In genomic region chr7:135235841-135236240, GRCh38 we compare ENCODE assay signal across 24 cellular contexts. TPM values are rescaled to one million over a fixed set of nuclear protein-coding genes. Genes with fewer than 3 reads are reported as not detected.
A peak's percentile ranks its signal among the peaks of the same experiment; 100 is the strongest.
DNase-seq lines count a peak whose midpoint lies in the region; ATAC-seq, FAIRE-seq and TF ChIP-seq lines count a peak whose summit lies in the region.
"Had no signal": no experiment of that assay in that cellular context is flagged by ENCODE, and none has a peak within 500 bp of the region (broad histone marks: within the 10 kb centered on the region; RNA-seq: fewer than 3 reads in every experiment).

No MANE protein-coding gene starts in this region.

- H3K27me3 ChIP-seq in BLaER1, result no peaks in the 10 kb centered on the region
- no peaks in the 10 kb centered on the region for H3K27me3 ChIP-seq in GM12878 (replicated peaks in 1 of 2; ENCODE audit: control insufficient read depth in 2 of 2, insufficient read depth in 2 of 2, low read length in 1 of 2)
- H3K27me3 ChIP-seq in foreskin keratinocyte, result no peaks in the 10 kb centered on the region
- H3K27me3 ChIP-seq: SJCRH30 had no signal

- in situ Hi-C loops in GM12878 (cut with MboI), result no loop called here

- CTCF ChIA-PET in GM12878 (lab: Yijun Ruan, JAX), result interaction anchor here (0.7 to 4.3 kb wide), 8 partner anchors 9 to 45 kb away, joined by 3 to 18 read pairs (median 4); no protein-coding TSS in a partner anchor

- H3K9me3 ChIP-seq in BLaER1 (peaks cover 3% of the 10 kb centered on the region), GM12878 (replicated peaks; ENCODE audit: control insufficient read depth, insufficient read depth, low read length) (no peaks in the 10 kb centered on the region; the same call in 2 of the 3 replicates)
- H3K9me3 ChIP-seq: SJCRH30 had no signal

- H3K27ac ChIP-seq in BLaER1, result no peak overlapping the region
- no peak overlapping the region for H3K27ac ChIP-seq in GM12878 (ENCODE audit: control insufficient read depth, insufficient read depth)
- no peak overlapping the region for H3K27ac ChIP-seq in foreskin keratinocyte
- H3K27ac ChIP-seq: SJCRH30 had no signal

- peaks cover 54% of the 10 kb centered on the region for H3K4me1 ChIP-seq in BLaER1
- H3K4me1 ChIP-seq in GM12878 (ENCODE audit: control insufficient read depth, insufficient read depth, low read length), result peaks cover 14% of the 10 kb centered on the region
- no peaks in the 10 kb centered on the region for H3K4me1 ChIP-seq in foreskin keratinocyte

- H3K79me2 ChIP-seq in GM12878 (ENCODE audit: control insufficient read depth, insufficient read depth, low read length), result no peaks in the 10 kb centered on the region

- no TSS peak for BruUV-seq in GM12878 (replicated peaks; lab: Mats Ljungman, UMichigan)

- H3K36me3 ChIP-seq in BLaER1 (no peaks in the 10 kb centered on the region), GM12878 (ENCODE audit: control insufficient read depth in 2 of 2, insufficient read depth in 2 of 2, low read length in 1 of 2) (no peaks in the 10 kb centered on the region)
- H3K36me3 ChIP-seq: SJCRH30 had no signal

- DNase-seq in GM12878 (ENCODE audit: low read depth, low spot score), result no peak
- DNase-seq in kidney glomerular epithelial cell (lab: John Stamatoyannopoulos, UW), result peak; percentile 24
- peak; percentile 66 for DNase-seq in renal cortical epithelial cell (ENCODE audit: low read depth)
- no peak for DNase-seq in foreskin keratinocyte
- DNase-seq in SW 1271 (lab: John Stamatoyannopoulos, UW), result no peak
- DNase-seq: 8988T; CD4-positive, alpha-beta T cell; Kasumi-1; NCI-H1092 treated with DMSO at 0.1 percent for 48 hours; NCI-H1436 treated with DMSO at 0.1 percent for 48 hours; NCI-H187 treated with DMSO at 0.1 percent for 48 hours; NCI-H2171 treated with DMSO at 0.1 percent for 48 hours; NCI-H524; NCI-H774; SJCRH30 had no signal

- H4K20me1 ChIP-seq in BLaER1 (no peaks in the 10 kb centered on the region), GM12878 (ENCODE audit: control insufficient read depth, insufficient read depth) (no peaks in the 10 kb centered on the region)

- no peak for TF ChIP-seq POLR2A in GM12878 (IDR thresholded peaks at IDR 0.05; ENCODE audit: low read depth, low read length)

- FAIRE-seq in GM12878 (lab: Jason Lieb, UNC), result no peak
- FAIRE-seq: D721Med, H54, HepG2 had no signal

- 81% methylated on average over 5 of the region's 5 CpGs for WGBS in GM12878 (ENCODE audit: insufficient coverage, insufficient replicate concordance, low lambda C conversion rate, missing lambda C conversion rate)

- SMC1A ChIA-PET in GM12878 (lab: Charles Lee; ENCODE audit: uncharacterized antibody, unreplicated experiment), result interaction anchor here (0.8 to 3.9 kb wide), 12 partner anchors 10 to 293 kb away, joined by 3 to 26 read pairs (median 4); partner anchors contain the start of gene WDR91

- H3K4me3 ChIP-seq in BLaER1 (no peak overlapping the region), GM12878 (no peak overlapping the region)
- H3K4me3 ChIP-seq: SJCRH30 had no signal

- RAD21 ChIA-PET in GM12878 (lab: Charles Lee; ENCODE audit: unreplicated experiment), result interaction anchor here (0.6 to 1.9 kb wide), 5 partner anchors 12 to 88 kb away, joined by 3 to 11 read pairs (median 3); partner anchors contain the start of genes TMEM140 and WDR91

- H3K9ac ChIP-seq in BLaER1 (no peak overlapping the region), GM12878 (ENCODE audit: control insufficient read depth, insufficient read depth, low read length) (no peak overlapping the region)

- TF ChIP-seq CTCF in GM12878 (IDR thresholded peaks at IDR 0.05 in 2 of 3, conservative IDR thresholded peaks at IDR 0.05 in 1 of 3; ENCODE audit: control insufficient read depth in 2 of 3, extremely low read depth in 1 of 3, insufficient read depth in 1 of 3, low read depth in 3 of 3, low read length in 3 of 3) (no peak), foreskin keratinocyte (conservative IDR thresholded peaks at IDR 0.05) (no peak)

- POLR2A ChIA-PET in GM12878 (lab: Charles Lee), result interaction anchor here (1.1 to 4.0 kb wide), 6 partner anchors 9 to 27 kb away, joined by 3 to 30 read pairs (median 9); partner anchors contain the start of gene WDR91

- TF ChIP-seq EP300 in GM12878 (IDR thresholded peaks at IDR 0.05; ENCODE audit: borderline replicate concordance in 1 of 2, control insufficient read depth in 1 of 2, low read depth in 2 of 2, low read length in 2 of 2), result no peak

- H3K4me2 ChIP-seq in BLaER1, result peak overlapping the region; percentile 62
- no peak overlapping the region for H3K4me2 ChIP-seq in GM12878 (ENCODE audit: control insufficient read depth, insufficient read depth)

- ATAC-seq in GM12878 (peak; percentile 16; the same call in 2 of the 3 replicates), foreskin keratinocyte (no peak), GM19395 (IDR thresholded peaks at IDR 0.05; ENCODE audit: unreplicated experiment) (no peak)
- ATAC-seq: HepG2, SK-N-SH treated with all-trans-retinoic acid at 6 μM for 48 hours had no signal

- intact Hi-C loops in GM12878 (cut with micrococcal nuclease; ENCODE audit: unreplicated experiment), result no loop called here

- no peak for TF ChIP-seq RAD21 in GM12878 (IDR thresholded peaks at IDR 0.05; ENCODE audit: insufficient read depth, low read depth, low read length)

- H2AFZ ChIP-seq in GM12878 (ENCODE audit: control insufficient read depth, low read depth, low read length), result no peak overlapping the region

TF ChIP-seq in GM12878, 131 proteins besides CTCF, POLR2A, EP300 and RAD21 (continues in another document):
- TF ChIP-seq BCL11A (IDR thresholded peaks at IDR 0.05; ENCODE audit: low read depth, low read length), result no peak
- no peak for TF ChIP-seq STAT1 (conservative IDR thresholded peaks at IDR 0.05)
- TF ChIP-seq ESRRA (IDR thresholded peaks at IDR 0.05; ENCODE audit: low read length), result no peak

RNA-seq across cellular contexts. Expression of gene STRA8, which starts 2.2 kb away (rescaled TPM):
- total RNA-seq in GM12878 (2013; cell fraction: nucleolus; rRNA removed), result not detected in 2 replicates
- total RNA-seq in GM12878 (2014; rRNA removed) (not detected in 2 replicates), GM12878 (2014; rRNA removed; fragmentation: Illumina TruSeq; extraction: Trizol) (not detected in 2 replicates), GM12878 (2021) (not detected in 2 replicates), renal cortical epithelial cell (not detected in 2 replicates), foreskin keratinocyte (not detected in 2 replicates)
- not detected for polyA plus RNA-seq in GM12878 (2011; ENCODE audit: low read depth)
- polyA plus RNA-seq in GM12878 (2011; rRNA removed) (0.14 and 0.15 TPM in 2 replicates), GM12878 (2014; fragmentation: Illumina TruSeq; extraction: Trizol) (not detected in 2 replicates), GM12878 (2014; fragmentation: Nextera tagmentation; extraction: Ambion mirVana) (not detected), GM12878 (2014; rRNA removed) (not detected in 2 replicates), GM12878 (2016; fragmentation: Nextera tagmentation; extraction: Ambion mirVana) (not detected), foreskin keratinocyte (not detected in 2 replicates)
- 0.06 and 0.10 TPM in 2 replicates for polyA plus RNA-seq in GM12878 (2011; cell fraction: cytosol; rRNA removed)
- 0.57 and 0.87 TPM in 2 replicates for polyA plus RNA-seq in GM12878 (2011; cell fraction: nucleus; rRNA removed)
- not detected in 2 replicates for polyA plus RNA-seq in GM12878 (2012)
- polyA minus RNA-seq in GM12878 (2011; rRNA and poly(A)+ RNA removed), result not detected in 2 replicates
- not detected in 2 replicates for polyA minus RNA-seq in GM12878 (2011; cell fraction: cytosol; rRNA and poly(A)+ RNA removed)
- not detected in 2 replicates for polyA minus RNA-seq in GM12878 (2011; cell fraction: nucleus; rRNA and poly(A)+ RNA removed)
- total RNA-seq: CD4-positive, alpha-beta T cell; HepG2; HT1080; M059J; SJCRH30 had no signal
- polyA plus RNA-seq: BJ, HepG2 had no signal

RNA-seq across cellular contexts. Expression of gene WDR91, which starts 24.5 kb away (rescaled TPM):
- total RNA-seq in GM12878 (2013; cell fraction: nucleolus; rRNA removed), result 127 and 142 TPM in 2 replicates
- 26.0 TPM in 2 replicates for total RNA-seq in GM12878 (2014; rRNA removed)
- 13.3 and 15.8 TPM in 2 replicates for total RNA-seq in GM12878 (2014; rRNA removed; fragmentation: Illumina TruSeq; extraction: Trizol)
- total RNA-seq in GM12878 (2021), result 27.4 TPM in 2 replicates
- 11.4 TPM for polyA plus RNA-seq in GM12878 (2011; ENCODE audit: low read depth)
- polyA plus RNA-seq in GM12878 (2011; rRNA removed), result 61.8 and 83.3 TPM in 2 replicates
- 79.6 and 99.6 TPM in 2 replicates for polyA plus RNA-seq in GM12878 (2011; cell fraction: cytosol; rRNA removed)
- polyA plus RNA-seq in GM12878 (2011; cell fraction: nucleus; rRNA removed), result 285 and 340 TPM in 2 replicates
- 19.4 and 28.1 TPM in 2 replicates for polyA plus RNA-seq in GM12878 (2012)
- polyA plus RNA-seq in GM12878 (2014; fragmentation: Illumina TruSeq; extraction: Trizol), result 13.7 and 17.8 TPM in 2 replicates
- 10 to 100 TPM in 1 of 2 experiments, 1 to 10 TPM in 1; 7.6 to 10.1 TPM for polyA plus RNA-seq in GM12878 (2014; fragmentation: Nextera tagmentation; extraction: Ambion mirVana)
- 31.9 and 37.2 TPM in 2 replicates for polyA plus RNA-seq in GM12878 (2014; rRNA removed)
- 10 to 100 TPM; 13.4 to 15.2 TPM for polyA plus RNA-seq in GM12878 (2016; fragmentation: Nextera tagmentation; extraction: Ambion mirVana)
- 59.1 and 118 TPM in 2 replicates for polyA minus RNA-seq in GM12878 (2011; rRNA and poly(A)+ RNA removed)
- 27.2 and 29.9 TPM in 2 replicates for polyA minus RNA-seq in GM12878 (2011; cell fraction: cytosol; rRNA and poly(A)+ RNA removed)
- polyA minus RNA-seq in GM12878 (2011; cell fraction: nucleus; rRNA and poly(A)+ RNA removed), result 68.1 and 80.8 TPM in 2 replicates
- 35.1 and 37.8 TPM in 2 replicates for total RNA-seq in renal cortical epithelial cell
- 17.8 and 21.7 TPM in 2 replicates for total RNA-seq in foreskin keratinocyte
- polyA plus RNA-seq in foreskin keratinocyte, result 11.6 and 12.6 TPM in 2 replicates

Comparison
In these comparisons a context has a peak if more than half of its experiments do, and no peak if none do; other contexts are left out.
1. DNase-seq: peak in kidney glomerular epithelial cell (single experiment) and renal cortical epithelial cell (single experiment); none in GM12878 (single experiment), foreskin keratinocyte (0 of 2) and SW 1271 (0 of 2).